ENCODE assay signal across 1 cellular context in the genomic region with DNA sequence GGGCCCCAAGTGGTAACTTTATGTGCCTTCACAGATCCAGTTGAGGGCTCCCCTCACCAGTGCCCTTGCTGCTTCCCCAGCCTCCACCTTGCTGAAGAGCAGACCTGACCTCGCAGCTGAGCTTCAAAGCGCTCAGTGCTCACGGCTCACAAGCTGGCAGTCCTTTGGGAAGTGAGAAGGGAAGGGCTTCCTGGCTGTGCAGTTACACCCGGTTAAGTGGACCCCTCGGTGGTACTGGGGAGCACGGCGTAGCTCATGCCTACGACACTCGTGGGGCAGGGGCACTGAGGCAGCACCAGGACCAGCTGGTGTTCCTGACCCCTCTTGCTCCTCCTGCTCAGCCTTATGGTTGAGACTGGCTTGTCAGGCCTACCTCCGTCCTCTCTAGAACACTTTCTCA.
TF ChIP-seq lines count a peak whose summit lies in the region.

No MANE protein-coding gene starts in this region.

TF ChIP-seq in HepG2, 621 proteins besides CTCF, POLR2A, EP300 and RAD21 (continued from another document):
- TF ChIP-seq, protein P1, sequence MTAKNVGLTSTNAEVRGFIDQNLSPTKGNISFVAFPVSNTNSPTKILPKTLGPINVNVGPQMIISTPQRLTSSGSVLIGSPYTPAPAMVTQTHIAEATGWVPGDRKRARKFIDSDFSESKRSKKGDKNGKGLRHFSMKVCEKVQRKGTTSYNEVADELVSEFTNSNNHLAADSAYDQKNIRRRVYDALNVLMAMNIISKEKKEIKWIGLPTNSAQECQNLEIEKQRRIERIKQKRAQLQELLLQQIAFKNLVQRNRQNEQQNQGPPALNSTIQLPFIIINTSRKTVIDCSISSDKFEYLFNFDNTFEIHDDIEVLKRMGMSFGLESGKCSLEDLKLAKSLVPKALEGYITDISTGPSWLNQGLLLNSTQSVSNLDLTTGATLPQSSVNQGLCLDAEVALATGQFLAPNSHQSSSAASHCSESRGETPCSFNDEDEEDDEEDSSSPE (CRISPR knock-in tag; IDR thresholded peaks at IDR 0.05), result no peak
- TF ChIP-seq, protein P2, sequence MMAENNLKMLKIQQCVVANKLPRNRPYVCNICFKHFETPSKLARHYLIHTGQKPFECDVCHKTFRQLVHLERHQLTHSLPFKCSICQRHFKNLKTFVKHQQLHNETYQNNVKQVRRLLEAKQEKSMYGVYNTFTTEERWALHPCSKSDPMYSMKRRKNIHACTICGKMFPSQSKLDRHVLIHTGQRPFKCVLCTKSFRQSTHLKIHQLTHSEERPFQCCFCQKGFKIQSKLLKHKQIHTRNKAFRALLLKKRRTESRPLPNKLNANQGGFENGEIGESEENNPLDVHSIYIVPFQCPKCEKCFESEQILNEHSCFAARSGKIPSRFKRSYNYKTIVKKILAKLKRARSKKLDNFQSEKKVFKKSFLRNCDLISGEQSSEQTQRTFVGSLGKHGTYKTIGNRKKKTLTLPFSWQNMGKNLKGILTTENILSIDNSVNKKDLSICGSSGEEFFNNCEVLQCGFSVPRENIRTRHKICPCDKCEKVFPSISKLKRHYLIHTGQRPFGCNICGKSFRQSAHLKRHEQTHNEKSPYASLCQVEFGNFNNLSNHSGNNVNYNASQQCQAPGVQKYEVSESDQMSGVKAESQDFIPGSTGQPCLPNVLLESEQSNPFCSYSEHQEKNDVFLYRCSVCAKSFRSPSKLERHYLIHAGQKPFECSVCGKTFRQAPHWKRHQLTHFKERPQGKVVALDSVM (CRISPR knock-in tag; IDR thresholded peaks at IDR 0.05), result no peak
- TF ChIP-seq ZBTB38 (CRISPR knock-in tag; IDR thresholded peaks at IDR 0.05), result peak; percentile 78
- TF ChIP-seq ZNF839 (CRISPR knock-in tag; IDR thresholded peaks at IDR 0.05; ENCODE audit: borderline replicate concordance), result no peak
- no peak for TF ChIP-seq ZNF274 (CRISPR knock-in tag; IDR thresholded peaks at IDR 0.05)
- no peak for TF ChIP-seq KAT8 (CRISPR knock-in tag; IDR thresholded peaks at IDR 0.05)
- no peak for TF ChIP-seq ZFAT (CRISPR knock-in tag; conservative IDR thresholded peaks at IDR 0.05)
- TF ChIP-seq, protein P3, sequence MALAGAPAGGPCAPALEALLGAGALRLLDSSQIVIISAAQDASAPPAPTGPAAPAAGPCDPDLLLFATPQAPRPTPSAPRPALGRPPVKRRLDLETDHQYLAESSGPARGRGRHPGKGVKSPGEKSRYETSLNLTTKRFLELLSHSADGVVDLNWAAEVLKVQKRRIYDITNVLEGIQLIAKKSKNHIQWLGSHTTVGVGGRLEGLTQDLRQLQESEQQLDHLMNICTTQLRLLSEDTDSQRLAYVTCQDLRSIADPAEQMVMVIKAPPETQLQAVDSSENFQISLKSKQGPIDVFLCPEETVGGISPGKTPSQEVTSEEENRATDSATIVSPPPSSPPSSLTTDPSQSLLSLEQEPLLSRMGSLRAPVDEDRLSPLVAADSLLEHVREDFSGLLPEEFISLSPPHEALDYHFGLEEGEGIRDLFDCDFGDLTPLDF (CRISPR knock-in tag; IDR thresholded peaks at IDR 0.05), result no peak
- 0 out of 2 replicates have a peak, but pooled peaks have one; percentile 32 for TF ChIP-seq ZNF263 (CRISPR knock-in tag; IDR thresholded peaks at IDR 0.05)
- TF ChIP-seq PHF21A (CRISPR knock-in tag; IDR thresholded peaks at IDR 0.05), result no peak
- TF ChIP-seq, protein P4, sequence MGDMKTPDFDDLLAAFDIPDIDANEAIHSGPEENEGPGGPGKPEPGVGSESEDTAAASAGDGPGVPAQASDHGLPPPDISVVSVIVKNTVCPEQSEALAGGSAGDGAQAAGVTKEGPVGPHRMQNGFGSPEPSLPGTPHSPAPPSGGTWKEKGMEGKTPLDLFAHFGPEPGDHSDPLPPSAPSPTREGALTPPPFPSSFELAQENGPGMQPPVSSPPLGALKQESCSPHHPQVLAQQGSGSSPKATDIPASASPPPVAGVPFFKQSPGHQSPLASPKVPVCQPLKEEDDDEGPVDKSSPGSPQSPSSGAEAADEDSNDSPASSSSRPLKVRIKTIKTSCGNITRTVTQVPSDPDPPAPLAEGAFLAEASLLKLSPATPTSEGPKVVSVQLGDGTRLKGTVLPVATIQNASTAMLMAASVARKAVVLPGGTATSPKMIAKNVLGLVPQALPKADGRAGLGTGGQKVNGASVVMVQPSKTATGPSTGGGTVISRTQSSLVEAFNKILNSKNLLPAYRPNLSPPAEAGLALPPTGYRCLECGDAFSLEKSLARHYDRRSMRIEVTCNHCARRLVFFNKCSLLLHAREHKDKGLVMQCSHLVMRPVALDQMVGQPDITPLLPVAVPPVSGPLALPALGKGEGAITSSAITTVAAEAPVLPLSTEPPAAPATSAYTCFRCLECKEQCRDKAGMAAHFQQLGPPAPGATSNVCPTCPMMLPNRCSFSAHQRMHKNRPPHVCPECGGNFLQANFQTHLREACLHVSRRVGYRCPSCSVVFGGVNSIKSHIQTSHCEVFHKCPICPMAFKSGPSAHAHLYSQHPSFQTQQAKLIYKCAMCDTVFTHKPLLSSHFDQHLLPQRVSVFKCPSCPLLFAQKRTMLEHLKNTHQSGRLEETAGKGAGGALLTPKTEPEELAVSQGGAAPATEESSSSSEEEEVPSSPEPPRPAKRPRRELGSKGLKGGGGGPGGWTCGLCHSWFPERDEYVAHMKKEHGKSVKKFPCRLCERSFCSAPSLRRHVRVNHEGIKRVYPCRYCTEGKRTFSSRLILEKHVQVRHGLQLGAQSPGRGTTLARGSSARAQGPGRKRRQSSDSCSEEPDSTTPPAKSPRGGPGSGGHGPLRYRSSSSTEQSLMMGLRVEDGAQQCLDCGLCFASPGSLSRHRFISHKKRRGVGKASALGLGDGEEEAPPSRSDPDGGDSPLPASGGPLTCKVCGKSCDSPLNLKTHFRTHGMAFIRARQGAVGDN (CRISPR knock-in tag; IDR thresholded peaks at IDR 0.05), result peak; percentile 74
- no peak for TF ChIP-seq SMARCC2 (IDR thresholded peaks at IDR 0.05)
- TF ChIP-seq TAF15 (IDR thresholded peaks at IDR 0.05; ENCODE audit: low read depth, low read length, poor library complexity, severe bottlenecking), result no peak
- TF ChIP-seq ZFY (CRISPR knock-in tag; IDR thresholded peaks at IDR 0.05), result 0 out of 2 replicates have a peak, but pooled peaks have one; percentile 19
- no peak for TF ChIP-seq ZNF644 (CRISPR knock-in tag; IDR thresholded peaks at IDR 0.05; ENCODE audit: low read depth)
- no peak for TF ChIP-seq RFXAP (CRISPR knock-in tag; IDR thresholded peaks at IDR 0.05; ENCODE audit: borderline replicate concordance)
- TF ChIP-seq HNRNPUL1 (IDR thresholded peaks at IDR 0.05; ENCODE audit: low read depth, low read length), result no peak
- no peak for TF ChIP-seq ZNF160 (CRISPR knock-in tag; IDR thresholded peaks at IDR 0.05)
- no peak for TF ChIP-seq ZNF510 (CRISPR knock-in tag; IDR thresholded peaks at IDR 0.05; ENCODE audit: low read depth)
- TF ChIP-seq ZNF34 (CRISPR knock-in tag; IDR thresholded peaks at IDR 0.05; ENCODE audit: borderline replicate concordance), result no peak
- TF ChIP-seq ZFYVE20 (CRISPR knock-in tag; IDR thresholded peaks at IDR 0.05; ENCODE audit: borderline replicate concordance, low read depth), result no peak
- TF ChIP-seq MAFG (CRISPR knock-in tag; IDR thresholded peaks at IDR 0.05), result no peak
- TF ChIP-seq, protein P5, sequence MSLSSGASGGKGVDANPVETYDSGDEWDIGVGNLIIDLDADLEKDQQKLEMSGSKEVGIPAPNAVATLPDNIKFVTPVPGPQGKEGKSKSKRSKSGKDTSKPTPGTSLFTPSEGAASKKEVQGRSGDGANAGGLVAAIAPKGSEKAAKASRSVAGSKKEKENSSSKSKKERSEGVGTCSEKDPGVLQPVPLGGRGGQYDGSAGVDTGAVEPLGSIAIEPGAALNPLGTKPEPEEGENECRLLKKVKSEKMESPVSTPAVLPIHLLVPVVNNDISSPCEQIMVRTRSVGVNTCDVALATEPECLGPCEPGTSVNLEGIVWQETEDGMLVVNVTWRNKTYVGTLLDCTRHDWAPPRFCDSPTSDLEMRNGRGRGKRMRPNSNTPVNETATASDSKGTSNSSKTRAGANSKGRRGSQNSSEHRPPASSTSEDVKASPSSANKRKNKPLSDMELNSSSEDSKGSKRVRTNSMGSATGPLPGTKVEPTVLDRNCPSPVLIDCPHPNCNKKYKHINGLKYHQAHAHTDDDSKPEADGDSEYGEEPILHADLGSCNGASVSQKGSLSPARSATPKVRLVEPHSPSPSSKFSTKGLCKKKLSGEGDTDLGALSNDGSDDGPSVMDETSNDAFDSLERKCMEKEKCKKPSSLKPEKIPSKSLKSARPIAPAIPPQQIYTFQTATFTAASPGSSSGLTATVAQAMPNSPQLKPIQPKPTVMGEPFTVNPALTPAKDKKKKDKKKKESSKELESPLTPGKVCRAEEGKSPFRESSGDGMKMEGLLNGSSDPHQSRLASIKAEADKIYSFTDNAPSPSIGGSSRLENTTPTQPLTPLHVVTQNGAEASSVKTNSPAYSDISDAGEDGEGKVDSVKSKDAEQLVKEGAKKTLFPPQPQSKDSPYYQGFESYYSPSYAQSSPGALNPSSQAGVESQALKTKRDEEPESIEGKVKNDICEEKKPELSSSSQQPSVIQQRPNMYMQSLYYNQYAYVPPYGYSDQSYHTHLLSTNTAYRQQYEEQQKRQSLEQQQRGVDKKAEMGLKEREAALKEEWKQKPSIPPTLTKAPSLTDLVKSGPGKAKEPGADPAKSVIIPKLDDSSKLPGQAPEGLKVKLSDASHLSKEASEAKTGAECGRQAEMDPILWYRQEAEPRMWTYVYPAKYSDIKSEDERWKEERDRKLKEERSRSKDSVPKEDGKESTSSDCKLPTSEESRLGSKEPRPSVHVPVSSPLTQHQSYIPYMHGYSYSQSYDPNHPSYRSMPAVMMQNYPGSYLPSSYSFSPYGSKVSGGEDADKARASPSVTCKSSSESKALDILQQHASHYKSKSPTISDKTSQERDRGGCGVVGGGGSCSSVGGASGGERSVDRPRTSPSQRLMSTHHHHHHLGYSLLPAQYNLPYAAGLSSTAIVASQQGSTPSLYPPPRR (CRISPR knock-in tag; IDR thresholded peaks at IDR 0.05; ENCODE audit: borderline replicate concordance), result no peak
- TF ChIP-seq, protein P6, sequence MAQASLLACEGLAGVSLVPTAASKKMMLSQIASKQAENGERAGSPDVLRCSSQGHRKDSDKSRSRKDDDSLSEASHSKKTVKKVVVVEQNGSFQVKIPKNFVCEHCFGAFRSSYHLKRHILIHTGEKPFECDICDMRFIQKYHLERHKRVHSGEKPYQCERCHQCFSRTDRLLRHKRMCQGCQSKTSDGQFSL (CRISPR knock-in tag; IDR thresholded peaks at IDR 0.05), result no peak
TF ChIP-seq in HepG2: peak in this region for 5.
